ENCODE assay signal across 12 cellular contexts in genomic region chr15:31811641-31812040, GRCh38.
"Had no signal": no experiment of that assay in that cellular context is flagged by ENCODE, and none has a peak within 500 bp of the region (broad histone marks: within the 10 kb centered on the region; RNA-seq: fewer than 3 reads in every experiment).

No MANE protein-coding gene starts in this region.

- DNase-seq: activated CD4-positive, alpha-beta memory T cell treated with anti-CD3 and anti-CD28 coated beads for 36 hours; activated gamma-delta T cell; activated naive CD8-positive, alpha-beta T cell treated with anti-CD3 and anti-CD28 coated beads for 36 hours; activated T-cell treated with anti-CD3 and anti-CD28 coated beads, Interleukin-2, amount 50 U/mL, for 4 hours; cortex of kidney; mesenchymal stem cell; stimulated activated CD4-positive, alpha-beta T cell treated with anti-CD3 and anti-CD28 coated beads, Interleukin-15, amount 100 ng/mL, for 24 hours; stimulated activated CD4-positive, alpha-beta T cell treated with anti-CD3 and anti-CD28 coated beads, Interleukin-4, amount 100 ng/mL, for 24 hours; stimulated activated naive CD8-positive, alpha-beta T cell treated with anti-CD3 and anti-CD28 coated beads, Interleukin-15, amount 100 ng/mL, for 72 hours; SW 1271; uterus had no signal

- ATAC-seq: activated T-cell treated with anti-CD3 and anti-CD28 coated beads, Interleukin-2, amount 50 U/mL, for 4 hours; left lobe of liver; stimulated activated naive CD8-positive, alpha-beta T cell treated with anti-CD3 and anti-CD28 coated beads, Interleukin-15, amount 100 ng/mL, for 72 hours had no signal
